In genomic region chr20:31738729-31739549, GRCh38 we compare ENCODE assay signal across 1 cellular context.
TF ChIP-seq lines count a peak whose summit lies in the region.

TSS of gene TPX2 (plus strand) at chr20:31739290. CDS start at chr20:31757477, 18,187 bp downstream.

TF ChIP-seq in HepG2, 621 proteins besides CTCF, POLR2A, EP300 and RAD21 (continued from another document and continues in another):
- TF ChIP-seq, protein P1, sequence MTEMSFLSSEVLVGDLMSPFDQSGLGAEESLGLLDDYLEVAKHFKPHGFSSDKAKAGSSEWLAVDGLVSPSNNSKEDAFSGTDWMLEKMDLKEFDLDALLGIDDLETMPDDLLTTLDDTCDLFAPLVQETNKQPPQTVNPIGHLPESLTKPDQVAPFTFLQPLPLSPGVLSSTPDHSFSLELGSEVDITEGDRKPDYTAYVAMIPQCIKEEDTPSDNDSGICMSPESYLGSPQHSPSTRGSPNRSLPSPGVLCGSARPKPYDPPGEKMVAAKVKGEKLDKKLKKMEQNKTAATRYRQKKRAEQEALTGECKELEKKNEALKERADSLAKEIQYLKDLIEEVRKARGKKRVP (CRISPR knock-in tag; IDR thresholded peaks at IDR 0.05), result peak in 1 of 2 experiments; percentile 88; a peak in 2 of 4 replicates
- TF ChIP-seq ZNF432 (CRISPR knock-in tag; IDR thresholded peaks at IDR 0.05; ENCODE audit: borderline replicate concordance) (no peak; the same call in 1 of the 2 replicates), PPARG (CRISPR knock-in tag; conservative IDR thresholded peaks at IDR 0.05) (peak; percentile 89), PREB (CRISPR knock-in tag; IDR thresholded peaks at IDR 0.05) (no peak), NCOA5 (CRISPR knock-in tag; IDR thresholded peaks at IDR 0.05) (no peak), NR2F2 (IDR thresholded peaks at IDR 0.05; ENCODE audit: borderline replicate concordance, low read depth) (peak; percentile 41; the same call in 1 of the 2 replicates), ZNF546 (CRISPR knock-in tag; conservative IDR thresholded peaks at IDR 0.05) (peak; percentile 58; the same call in 1 of the 2 replicates), TBL1XR1 (IDR thresholded peaks at IDR 0.05; ENCODE audit: borderline replicate concordance, low read length, partially characterized antibody) (peak; percentile 34), ZNF296 (CRISPR knock-in tag; conservative IDR thresholded peaks at IDR 0.05) (peak; percentile 58; the same call in 1 of the 2 replicates), HNRNPL (IDR thresholded peaks at IDR 0.05; ENCODE audit: low read depth, low read length) (0 out of 2 replicates have a peak, but pooled peaks have one; percentile 56), NBN (conservative IDR thresholded peaks at IDR 0.05) (no peak), PRMT3 (CRISPR knock-in tag; IDR thresholded peaks at IDR 0.05; ENCODE audit: borderline replicate concordance, low read depth) (peak; percentile 93; the same call in 1 of the 2 replicates), SIN3B (IDR thresholded peaks at IDR 0.05; ENCODE audit: low read length) (peak; percentile 97), ZNF841 (CRISPR knock-in tag; IDR thresholded peaks at IDR 0.05; ENCODE audit: borderline replicate concordance) (peak; percentile 96), SYNCRIP (IDR thresholded peaks at IDR 0.05; ENCODE audit: insufficient read depth, low read depth, low read length) (no peak), SRSF4 (IDR thresholded peaks at IDR 0.05; ENCODE audit: low read depth, low read length, poor library complexity, severe bottlenecking) (no peak), SATB2 (CRISPR knock-in tag; IDR thresholded peaks at IDR 0.05) (no peak), SMAD1 (CRISPR knock-in tag; IDR thresholded peaks at IDR 0.05; ENCODE audit: borderline replicate concordance, low read depth) (peak; percentile 90; the same call in 1 of the 2 replicates), CENPX (CRISPR knock-in tag; IDR thresholded peaks at IDR 0.05) (no peak), IKZF1 (IDR thresholded peaks at IDR 0.05) (no peak), MAFK (conservative IDR thresholded peaks at IDR 0.05 in 1 of 2, IDR thresholded peaks at IDR 0.05 in 1 of 2; ENCODE audit: low read length in 2 of 2) (no peak), NONO (IDR thresholded peaks at IDR 0.05) (no peak), NONO (CRISPR knock-in tag; conservative IDR thresholded peaks at IDR 0.05) (peak; percentile 94), ZFY (CRISPR knock-in tag; IDR thresholded peaks at IDR 0.05) (peak; percentile 96), RBFOX2 (IDR thresholded peaks at IDR 0.05; ENCODE audit: low read depth, low read length) (peak; percentile 79), NAIF1 (CRISPR knock-in tag; IDR thresholded peaks at IDR 0.05; ENCODE audit: borderline replicate concordance) (peak; percentile 80; the same call in 1 of the 2 replicates), STAG1 (CRISPR knock-in tag; IDR thresholded peaks at IDR 0.05) (peak; percentile 64), ZNF569 (CRISPR knock-in tag; IDR thresholded peaks at IDR 0.05; ENCODE audit: borderline replicate concordance) (peak; percentile 94; the same call in 1 of the 2 replicates), FIP1L1 (IDR thresholded peaks at IDR 0.05; ENCODE audit: borderline replicate concordance, insufficient read depth, low read depth, low read length) (no peak), ARHGAP35 (CRISPR knock-in tag; IDR thresholded peaks at IDR 0.05; ENCODE audit: borderline replicate concordance) (peak; percentile 86; the same call in 1 of the 2 replicates), RFXAP (CRISPR knock-in tag; IDR thresholded peaks at IDR 0.05; ENCODE audit: borderline replicate concordance) (peak; percentile 93), SCMH1 (CRISPR knock-in tag; IDR thresholded peaks at IDR 0.05; ENCODE audit: borderline replicate concordance) (no peak), IRF2 (CRISPR knock-in tag; IDR thresholded peaks at IDR 0.05) (peak; percentile 92), AHR (CRISPR knock-in tag; IDR thresholded peaks at IDR 0.05) (peak; percentile 94; the same call in 1 of the 2 replicates), HIVEP1 (CRISPR knock-in tag; IDR thresholded peaks at IDR 0.05) (peak; percentile 92), XRCC5 (optimal IDR thresholded peaks at IDR 0.05; ENCODE audit: low read length) (peak; percentile 90), ATRX (CRISPR knock-in tag; IDR thresholded peaks at IDR 0.05; ENCODE audit: borderline replicate concordance) (no peak; the same call in 1 of the 2 replicates), ZNF792 (CRISPR knock-in tag; IDR thresholded peaks at IDR 0.05) (peak; percentile 90), EEA1 (CRISPR knock-in tag; IDR thresholded peaks at IDR 0.05; ENCODE audit: borderline replicate concordance) (peak; percentile 89; the same call in 1 of the 2 replicates), PCBP1 (IDR thresholded peaks at IDR 0.05; ENCODE audit: borderline replicate concordance, low read depth, low read length) (no peak), TBP (CRISPR knock-in tag; IDR thresholded peaks at IDR 0.05) (no peak; the same call in 1 of the 2 replicates), MLXIP (CRISPR knock-in tag; IDR thresholded peaks at IDR 0.05; ENCODE audit: borderline replicate concordance) (no peak), ZNF629 (CRISPR knock-in tag; conservative IDR thresholded peaks at IDR 0.05) (0 out of 2 replicates have a peak, but pooled peaks have one; percentile 12), ZBED4 (CRISPR knock-in tag; IDR thresholded peaks at IDR 0.05; ENCODE audit: borderline replicate concordance) (peak; percentile 80), FOXP1 (IDR thresholded peaks at IDR 0.05) (no peak), FOXP1 (CRISPR knock-in tag; IDR thresholded peaks at IDR 0.05) (0 out of 2 replicates have a peak, but pooled peaks have one; percentile 5)
- TF ChIP-seq, protein P2, sequence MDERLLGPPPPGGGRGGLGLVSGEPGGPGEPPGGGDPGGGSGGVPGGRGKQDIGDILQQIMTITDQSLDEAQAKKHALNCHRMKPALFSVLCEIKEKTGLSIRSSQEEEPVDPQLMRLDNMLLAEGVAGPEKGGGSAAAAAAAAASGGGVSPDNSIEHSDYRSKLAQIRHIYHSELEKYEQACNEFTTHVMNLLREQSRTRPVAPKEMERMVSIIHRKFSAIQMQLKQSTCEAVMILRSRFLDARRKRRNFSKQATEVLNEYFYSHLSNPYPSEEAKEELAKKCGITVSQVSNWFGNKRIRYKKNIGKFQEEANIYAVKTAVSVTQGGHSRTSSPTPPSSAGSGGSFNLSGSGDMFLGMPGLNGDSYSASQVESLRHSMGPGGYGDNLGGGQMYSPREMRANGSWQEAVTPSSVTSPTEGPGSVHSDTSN (CRISPR knock-in tag; IDR thresholded peaks at IDR 0.05), result no peak
- TF ChIP-seq, protein P3, sequence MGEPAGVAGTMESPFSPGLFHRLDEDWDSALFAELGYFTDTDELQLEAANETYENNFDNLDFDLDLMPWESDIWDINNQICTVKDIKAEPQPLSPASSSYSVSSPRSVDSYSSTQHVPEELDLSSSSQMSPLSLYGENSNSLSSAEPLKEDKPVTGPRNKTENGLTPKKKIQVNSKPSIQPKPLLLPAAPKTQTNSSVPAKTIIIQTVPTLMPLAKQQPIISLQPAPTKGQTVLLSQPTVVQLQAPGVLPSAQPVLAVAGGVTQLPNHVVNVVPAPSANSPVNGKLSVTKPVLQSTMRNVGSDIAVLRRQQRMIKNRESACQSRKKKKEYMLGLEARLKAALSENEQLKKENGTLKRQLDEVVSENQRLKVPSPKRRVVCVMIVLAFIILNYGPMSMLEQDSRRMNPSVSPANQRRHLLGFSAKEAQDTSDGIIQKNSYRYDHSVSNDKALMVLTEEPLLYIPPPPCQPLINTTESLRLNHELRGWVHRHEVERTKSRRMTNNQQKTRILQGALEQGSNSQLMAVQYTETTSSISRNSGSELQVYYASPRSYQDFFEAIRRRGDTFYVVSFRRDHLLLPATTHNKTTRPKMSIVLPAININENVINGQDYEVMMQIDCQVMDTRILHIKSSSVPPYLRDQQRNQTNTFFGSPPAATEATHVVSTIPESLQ (CRISPR knock-in tag; conservative IDR thresholded peaks at IDR 0.05), result no peak
- TF ChIP-seq, protein P4, sequence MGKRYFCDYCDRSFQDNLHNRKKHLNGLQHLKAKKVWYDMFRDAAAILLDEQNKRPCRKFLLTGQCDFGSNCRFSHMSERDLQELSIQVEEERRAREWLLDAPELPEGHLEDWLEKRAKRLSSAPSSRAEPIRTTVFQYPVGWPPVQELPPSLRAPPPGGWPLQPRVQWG (CRISPR knock-in tag; IDR thresholded peaks at IDR 0.05; ENCODE audit: borderline replicate concordance, low read depth), result no peak
- TF ChIP-seq, protein P5, sequence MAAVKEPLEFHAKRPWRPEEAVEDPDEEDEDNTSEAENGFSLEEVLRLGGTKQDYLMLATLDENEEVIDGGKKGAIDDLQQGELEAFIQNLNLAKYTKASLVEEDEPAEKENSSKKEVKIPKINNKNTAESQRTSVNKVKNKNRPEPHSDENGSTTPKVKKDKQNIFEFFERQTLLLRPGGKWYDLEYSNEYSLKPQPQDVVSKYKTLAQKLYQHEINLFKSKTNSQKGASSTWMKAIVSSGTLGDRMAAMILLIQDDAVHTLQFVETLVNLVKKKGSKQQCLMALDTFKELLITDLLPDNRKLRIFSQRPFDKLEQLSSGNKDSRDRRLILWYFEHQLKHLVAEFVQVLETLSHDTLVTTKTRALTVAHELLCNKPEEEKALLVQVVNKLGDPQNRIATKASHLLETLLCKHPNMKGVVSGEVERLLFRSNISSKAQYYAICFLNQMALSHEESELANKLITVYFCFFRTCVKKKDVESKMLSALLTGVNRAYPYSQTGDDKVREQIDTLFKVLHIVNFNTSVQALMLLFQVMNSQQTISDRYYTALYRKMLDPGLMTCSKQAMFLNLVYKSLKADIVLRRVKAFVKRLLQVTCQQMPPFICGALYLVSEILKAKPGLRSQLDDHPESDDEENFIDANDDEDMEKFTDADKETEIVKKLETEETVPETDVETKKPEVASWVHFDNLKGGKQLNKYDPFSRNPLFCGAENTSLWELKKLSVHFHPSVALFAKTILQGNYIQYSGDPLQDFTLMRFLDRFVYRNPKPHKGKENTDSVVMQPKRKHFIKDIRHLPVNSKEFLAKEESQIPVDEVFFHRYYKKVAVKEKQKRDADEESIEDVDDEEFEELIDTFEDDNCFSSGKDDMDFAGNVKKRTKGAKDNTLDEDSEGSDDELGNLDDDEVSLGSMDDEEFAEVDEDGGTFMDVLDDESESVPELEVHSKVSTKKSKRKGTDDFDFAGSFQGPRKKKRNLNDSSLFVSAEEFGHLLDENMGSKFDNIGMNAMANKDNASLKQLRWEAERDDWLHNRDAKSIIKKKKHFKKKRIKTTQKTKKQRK (IDR thresholded peaks at IDR 0.05; ENCODE audit: low read length), result no peak
